ENCODE assay signal across 9 cellular contexts in the genomic region with DNA sequence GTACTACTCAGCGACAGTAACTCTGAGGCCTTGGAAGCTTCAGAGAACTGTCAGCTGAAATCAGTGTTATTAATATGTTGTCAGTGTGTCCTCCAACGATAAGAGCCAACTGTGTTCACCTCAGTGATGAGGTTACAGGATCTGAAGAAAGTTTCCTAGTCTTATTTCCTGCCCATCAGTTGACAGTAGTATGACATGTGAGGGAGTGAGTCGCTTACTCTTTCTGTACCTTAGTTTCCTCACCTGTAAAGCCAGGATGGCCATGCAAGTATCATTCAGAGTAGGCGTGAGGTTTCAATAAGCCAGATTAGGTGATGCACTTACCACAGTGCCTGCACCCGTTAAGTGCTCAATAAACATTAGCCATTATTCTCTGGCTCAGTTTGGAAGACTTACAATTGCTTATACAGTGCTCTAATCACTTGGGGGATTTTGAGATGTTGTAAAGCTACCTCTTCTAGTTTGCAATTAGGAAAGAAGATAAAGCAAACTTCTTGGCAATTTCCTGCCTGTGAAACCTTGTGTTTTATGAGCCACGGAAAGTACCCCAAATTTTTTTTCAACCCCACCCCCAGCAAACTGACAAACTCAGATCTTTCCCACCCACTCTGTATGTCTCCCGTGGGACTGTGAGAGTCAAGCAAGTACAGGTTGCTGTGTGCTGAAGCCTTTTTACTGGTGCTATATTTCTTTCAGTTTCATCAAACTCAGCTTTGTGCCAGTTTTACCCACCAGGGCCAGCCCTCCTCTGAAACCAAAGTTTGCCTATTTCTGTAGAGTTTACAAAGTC.
A peak's percentile ranks its signal among the peaks of the same experiment; 100 is the strongest.
DNase-seq lines count a peak whose midpoint lies in the region; ATAC-seq, FAIRE-seq and TF ChIP-seq lines count a peak whose summit lies in the region.
"Had no signal": no experiment of that assay in that cellular context is flagged by ENCODE, and none has a peak within 500 bp of the region (broad histone marks: within the 10 kb centered on the region; RNA-seq: fewer than 3 reads in every experiment).

No MANE protein-coding gene starts in this region.

- no peaks in the 10 kb centered on the region for H3K9me3 Mint-ChIP-seq in activated T-helper 2 cell treated with anti-CD3 and anti-CD28 coated beads, Interferon-gamma antibody, Interleukin-2, Interleukin-4, amounts not matched to agents 10 μg/mL and 5 μg/mL and 100 μg/mL, durations not matched to agents 14 hours and 24 hours and 36 hours
- no peaks in the 10 kb centered on the region for H3K9me3 Mint-ChIP-seq in HFFc6

- H3K9me3 ChIP-seq in pancreas, result no peaks in the 10 kb centered on the region

- H3K4me3 ChIP-seq in pancreas, result no peak overlapping the region

- H3K4me3 Mint-ChIP-seq in activated T-helper 2 cell treated with anti-CD3 and anti-CD28 coated beads, Interferon-gamma antibody, Interleukin-2, Interleukin-4, amounts not matched to agents 10 μg/mL and 5 μg/mL and 100 μg/mL, durations not matched to agents 14 hours and 24 hours and 36 hours (ENCODE audit: low read depth), result no peak overlapping the region
- no peak overlapping the region for H3K4me3 Mint-ChIP-seq in HFFc6

- peak overlapping the region; percentile 17 for H3K27ac Mint-ChIP-seq in activated T-helper 2 cell treated with anti-CD3 and anti-CD28 coated beads, Interferon-gamma antibody, Interleukin-2, Interleukin-4, amounts not matched to agents 10 μg/mL and 5 μg/mL and 100 μg/mL, durations not matched to agents 14 hours and 24 hours and 36 hours
- no peak overlapping the region for H3K27ac Mint-ChIP-seq in HFFc6

- no peaks in the 10 kb centered on the region for H3K27me3 Mint-ChIP-seq in activated T-helper 2 cell treated with anti-CD3 and anti-CD28 coated beads, Interferon-gamma antibody, Interleukin-2, Interleukin-4, amounts not matched to agents 10 μg/mL and 5 μg/mL and 100 μg/mL, durations not matched to agents 14 hours and 24 hours and 36 hours (ENCODE audit: low read depth)
- H3K27me3 Mint-ChIP-seq in HFFc6 (ENCODE audit: insufficient read depth), result no peaks in the 10 kb centered on the region

- H3K27ac ChIP-seq in foreskin keratinocyte, result no peak overlapping the region
- H3K27ac ChIP-seq in pancreas, result no peak overlapping the region

- peaks cover 16% of the 10 kb centered on the region for H3K4me1 ChIP-seq in foreskin keratinocyte
- H3K4me1 ChIP-seq in pancreas, result peaks cover 0 to 3% (median 0%) of the 10 kb centered on the region in 3 donors

- 71 to 72% methylated on average over 7 of the region's 7 CpGs for WGBS in pancreas, 2 donors

- H3K27me3 ChIP-seq in foreskin keratinocyte, result no peaks in the 10 kb centered on the region
- H3K27me3 ChIP-seq in pancreas, result no peaks in the 10 kb centered on the region

- no peaks in the 10 kb centered on the region for H3K36me3 Mint-ChIP-seq in activated T-helper 2 cell treated with anti-CD3 and anti-CD28 coated beads, Interferon-gamma antibody, Interleukin-2, Interleukin-4, amounts not matched to agents 10 μg/mL and 5 μg/mL and 100 μg/mL, durations not matched to agents 14 hours and 24 hours and 36 hours (ENCODE audit: low read depth)
- H3K36me3 Mint-ChIP-seq in HFFc6 (ENCODE audit: low read depth), result no peaks in the 10 kb centered on the region

- DNase-seq in GM10266 (ENCODE audit: extremely low spot score), result peak; percentile 21
- no peak for DNase-seq in activated T-helper 2 cell treated with anti-CD3 and anti-CD28 coated beads, Interferon-gamma antibody, Interleukin-2, Interleukin-4, amounts not matched to agents 10 μg/mL and 5 μg/mL and 100 μg/mL, durations not matched to agents 14 hours and 24 hours and 36 hours (ENCODE audit: low spot score)
- DNase-seq in HFFc6, result no peak
- no peak for DNase-seq in foreskin keratinocyte
- DNase-seq in hepatic stellate cell (ENCODE audit: low spot score), result no peak
- no peak for DNase-seq in pancreas
- DNase-seq: amniotic stem cell had no signal

- H3K4me1 Mint-ChIP-seq in activated T-helper 2 cell treated with anti-CD3 and anti-CD28 coated beads, Interferon-gamma antibody, Interleukin-2, Interleukin-4, amounts not matched to agents 10 μg/mL and 5 μg/mL and 100 μg/mL, durations not matched to agents 14 hours and 24 hours and 36 hours (ENCODE audit: low read depth), result peaks cover 51% of the 10 kb centered on the region
- peaks cover 57% of the 10 kb centered on the region for H3K4me1 Mint-ChIP-seq in HFFc6 (ENCODE audit: low read depth)

- ATAC-seq in GM19372 (IDR thresholded peaks at IDR 0.05; ENCODE audit: low read depth, unreplicated experiment) (peak; percentile 64), HG03097 (IDR thresholded peaks at IDR 0.05; ENCODE audit: low FRiP score, unreplicated experiment) (peak; percentile 74), foreskin keratinocyte (no peak), pancreas (no peak)

- FAIRE-seq in pancreas (lab: Jason Lieb, UNC), result no peak

- no peaks in the 10 kb centered on the region for H3K36me3 ChIP-seq in pancreas

- TF ChIP-seq CTCF in GM10266 (IDR thresholded peaks at IDR 0.05; ENCODE audit: control insufficient read depth, insufficient read depth, low read depth, missing control alignments), result no peak
- no peak for TF ChIP-seq CTCF in HFFc6 (IDR thresholded peaks at IDR 0.05)
- TF ChIP-seq CTCF in foreskin keratinocyte (conservative IDR thresholded peaks at IDR 0.05), result no peak
- TF ChIP-seq CTCF in pancreas (IDR thresholded peaks at IDR 0.05), result no peak

- intact Hi-C loops in activated T-helper 2 cell treated with anti-CD3 and anti-CD28 coated beads, Interferon-gamma antibody, Interleukin-2, Interleukin-4, amounts not matched to agents 10 μg/mL and 5 μg/mL and 100 μg/mL, durations not matched to agents 14 hours and 24 hours and 36 hours (cut with micrococcal nuclease), result loop anchor here (2.0 kb wide), 2 partner anchors 45 to 163 kb away; a partner anchor contains a TSS
- intact Hi-C loops in pancreas (cut with DNase I), result loop anchor here in 1 of 3 donors (5.0 kb wide), 1 partner anchor 254 kb away; no protein-coding TSS in a partner anchor

Comparison
In these comparisons a context has a peak if more than half of its experiments do, and no peak if none do; other contexts are left out.
1. ATAC-seq: peak in GM19372 (single experiment) and HG03097 (single experiment); none in foreskin keratinocyte (single experiment) and pancreas (0 of 4).